ENCODE assay signal across 17 cellular contexts in genomic region chr11:16771350-16772140, GRCh38. TPM values are rescaled to one million over a fixed set of nuclear protein-coding genes. Genes with fewer than 3 reads are reported as not detected.
DNase-seq lines count a peak whose midpoint lies in the region; ATAC-seq, FAIRE-seq and TF ChIP-seq lines count a peak whose summit lies in the region.
"Had no signal": no experiment of that assay in that cellular context is flagged by ENCODE, and none has a peak within 500 bp of the region (broad histone marks: within the 10 kb centered on the region; RNA-seq: fewer than 3 reads in every experiment).

No MANE protein-coding gene starts in this region.

- TF ChIP-seq CTCF in activated CD8-positive, alpha-beta T cell treated with anti-CD3 and anti-CD28 coated beads for 36 hours (IDR thresholded peaks at IDR 0.05): no peak
- no peak for TF ChIP-seq CTCF in GM12878 (IDR thresholded peaks at IDR 0.05 in 2 of 3, conservative IDR thresholded peaks at IDR 0.05 in 1 of 3; ENCODE audit: control insufficient read depth in 2 of 3, extremely low read depth in 1 of 3, insufficient read depth in 1 of 3, low read depth in 3 of 3, low read length in 3 of 3)

- H3K27ac Mint-ChIP-seq in activated CD8-positive, alpha-beta T cell treated with anti-CD3 and anti-CD28 coated beads for 36 hours: no peak overlapping the region
- H3K27ac Mint-ChIP-seq in activated CD8-positive, alpha-beta T cell treated with anti-CD3 and anti-CD28 coated beads, Interleukin-2, amount 10 ng/mL, durations not matched to agents 7 days and 5 days: no peak overlapping the region
- no peak overlapping the region for H3K27ac Mint-ChIP-seq in stimulated activated effector memory CD8-positive, alpha-beta T cell treated with anti-CD3 and anti-CD28 coated beads, Interleukin-12 subunit alpha, Interleukin-12 subunit beta, amount 100 ng/mL, for 72 hours

- POLR2A ChIA-PET in activated CD8-positive, alpha-beta T cell treated with anti-CD3 and anti-CD28 coated beads for 36 hours (lab: Charles Lee): no interaction called here
- POLR2A ChIA-PET in activated CD8-positive, alpha-beta T cell treated with anti-CD3 and anti-CD28 coated beads, Interleukin-2, amount 10 ng/mL, durations not matched to agents 7 days and 5 days (lab: Charles Lee): no interaction called here
- POLR2A ChIA-PET in GM12878 (lab: Charles Lee): interaction anchor here (1.0 kb wide), 1 partner anchor 34 kb away, joined by 3 read pairs; no protein-coding TSS in a partner anchor

- TF ChIP-seq RAD21 in GM12878 (IDR thresholded peaks at IDR 0.05; ENCODE audit: insufficient read depth, low read depth, low read length): no peak

- TF ChIP-seq POLR2A in GM12878 (IDR thresholded peaks at IDR 0.05; ENCODE audit: low read depth, low read length): no peak

- DNase-seq in activated CD8-positive, alpha-beta T cell treated with anti-CD3 and anti-CD28 coated beads for 36 hours: no peak
- DNase-seq in activated CD8-positive, alpha-beta T cell treated with anti-CD3 and anti-CD28 coated beads, Interleukin-2, amount 10 ng/mL, durations not matched to agents 7 days and 5 days: no peak
- no peak for DNase-seq in GM12878 (ENCODE audit: low read depth, low spot score)
- DNase-seq in stimulated activated effector memory CD8-positive, alpha-beta T cell treated with anti-CD3 and anti-CD28 coated beads, Interleukin-12 subunit alpha, Interleukin-12 subunit beta, amount 100 ng/mL, for 72 hours (ENCODE audit: low spot score in 2 of 2): no peak
- no peak for DNase-seq in stimulated activated naive CD8-positive, alpha-beta T cell treated with anti-CD3 and anti-CD28 coated beads, Interleukin-15, Interleukin-2, amounts not matched to agents 100 U/mL and 50 U/mL, for 24 hours
- no peak for DNase-seq in NOMO-1 treated with dmso at 0.1 percent for 144 hours (lab: John Stamatoyannopoulos, UW; ENCODE audit: unreplicated experiment)
- DNase-seq: 8988T; CD8-positive, alpha-beta memory T cell; NCI-H146; NCI-H2081 treated with DMSO at 0.1 percent for 48 hours; NCI-H524; NK-92 treated with Interleukin-12 subunit alpha and Interleukin-12 subunit beta, amount 100 ng/mL, for 24 hours; PC-3 had no signal

- FAIRE-seq in GM12878 (lab: Jason Lieb, UNC): no peak

- H3K4me1 ChIP-seq in GM12878 (ENCODE audit: control insufficient read depth, insufficient read depth, low read length): no peaks in the 10 kb centered on the region
- H3K4me1 ChIP-seq: BLaER1 had no signal

- no TSS peak for BruUV-seq in GM12878 (replicated peaks; lab: Mats Ljungman, UMichigan)

- H3K9me3 ChIP-seq in GM12878 (replicated peaks; ENCODE audit: control insufficient read depth, insufficient read depth, low read length): no peaks in the 10 kb centered on the region
- H3K9me3 ChIP-seq: BLaER1, SJSA1 had no signal

- H3K4me3 Mint-ChIP-seq in activated CD8-positive, alpha-beta T cell treated with anti-CD3 and anti-CD28 coated beads for 36 hours: no peak overlapping the region
- H3K4me3 Mint-ChIP-seq in activated CD8-positive, alpha-beta T cell treated with anti-CD3 and anti-CD28 coated beads, Interleukin-2, amount 10 ng/mL, durations not matched to agents 7 days and 5 days: no peak overlapping the region
- no peak overlapping the region for H3K4me3 Mint-ChIP-seq in stimulated activated effector memory CD8-positive, alpha-beta T cell treated with anti-CD3 and anti-CD28 coated beads, Interleukin-12 subunit alpha, Interleukin-12 subunit beta, amount 100 ng/mL, for 72 hours
- H3K4me3 Mint-ChIP-seq: CD8-positive, alpha-beta memory T cell had no signal

- no peak overlapping the region for H3K4me2 ChIP-seq in GM12878 (ENCODE audit: control insufficient read depth, insufficient read depth)
- H3K4me2 ChIP-seq: BLaER1 had no signal

- SMC1A ChIA-PET in GM12878 (lab: Charles Lee; ENCODE audit: uncharacterized antibody, unreplicated experiment): interaction anchor here (1.4 kb wide), 1 partner anchor 32 kb away, joined by 4 read pairs; no protein-coding TSS in a partner anchor

- no peaks in the 10 kb centered on the region for H3K79me2 ChIP-seq in GM12878 (ENCODE audit: control insufficient read depth, insufficient read depth, low read length)

- TF ChIP-seq EP300 in GM12878 (IDR thresholded peaks at IDR 0.05; ENCODE audit: borderline replicate concordance in 1 of 2, control insufficient read depth in 1 of 2, low read depth in 2 of 2, low read length in 2 of 2): no peak

- no peaks in the 10 kb centered on the region for H3K36me3 Mint-ChIP-seq in activated CD8-positive, alpha-beta T cell treated with anti-CD3 and anti-CD28 coated beads for 36 hours (ENCODE audit: low read depth)
- H3K36me3 Mint-ChIP-seq in activated CD8-positive, alpha-beta T cell treated with anti-CD3 and anti-CD28 coated beads, Interleukin-2, amount 10 ng/mL, durations not matched to agents 7 days and 5 days (ENCODE audit: low read depth): no peaks in the 10 kb centered on the region
- no peaks in the 10 kb centered on the region for H3K36me3 Mint-ChIP-seq in stimulated activated effector memory CD8-positive, alpha-beta T cell treated with anti-CD3 and anti-CD28 coated beads, Interleukin-12 subunit alpha, Interleukin-12 subunit beta, amount 100 ng/mL, for 72 hours
- H3K36me3 Mint-ChIP-seq: CD8-positive, alpha-beta memory T cell had no signal

- no peak overlapping the region for H3K4me3 ChIP-seq in GM12878
- H3K4me3 ChIP-seq: BLaER1, SJSA1 had no signal

- no peaks in the 10 kb centered on the region for H3K27me3 Mint-ChIP-seq in activated CD8-positive, alpha-beta T cell treated with anti-CD3 and anti-CD28 coated beads for 36 hours
- H3K27me3 Mint-ChIP-seq in activated CD8-positive, alpha-beta T cell treated with anti-CD3 and anti-CD28 coated beads, Interleukin-2, amount 10 ng/mL, durations not matched to agents 7 days and 5 days (ENCODE audit: low read depth): peaks cover 2% of the 10 kb centered on the region

- H3K9ac ChIP-seq in GM12878 (ENCODE audit: control insufficient read depth, insufficient read depth, low read length): no peak overlapping the region
- H3K9ac ChIP-seq: BLaER1 had no signal

- intact Hi-C loops in activated CD8-positive, alpha-beta T cell treated with anti-CD3 and anti-CD28 coated beads for 36 hours (cut with micrococcal nuclease): no loop called here
- intact Hi-C loops in GM12878 (cut with micrococcal nuclease; ENCODE audit: unreplicated experiment): no loop called here

- 25% methylated on average over 12 of the region's 12 CpGs for WGBS in GM12878 (ENCODE audit: insufficient coverage, insufficient replicate concordance, low lambda C conversion rate, missing lambda C conversion rate)

- H3K27ac ChIP-seq in GM12878 (ENCODE audit: control insufficient read depth, insufficient read depth): no peak overlapping the region
- H3K27ac ChIP-seq: BLaER1, SJSA1 had no signal

- no peaks in the 10 kb centered on the region for H3K27me3 ChIP-seq in GM12878 (replicated peaks in 1 of 2; ENCODE audit: control insufficient read depth in 2 of 2, insufficient read depth in 2 of 2, low read length in 1 of 2)
- H3K27me3 ChIP-seq: BLaER1 had no signal

- no peak overlapping the region for H2AFZ ChIP-seq in GM12878 (ENCODE audit: control insufficient read depth, low read depth, low read length)

- CTCF ChIA-PET in activated CD8-positive, alpha-beta T cell treated with anti-CD3 and anti-CD28 coated beads for 36 hours (lab: Charles Lee): interaction anchor here (1.5 kb wide), 1 partner anchor 14 kb away, joined by 9 read pairs; no protein-coding TSS in a partner anchor
- CTCF ChIA-PET in activated CD8-positive, alpha-beta T cell treated with anti-CD3 and anti-CD28 coated beads, Interleukin-2, amount 10 ng/mL, durations not matched to agents 7 days and 5 days (lab: Charles Lee): no interaction called here
- CTCF ChIA-PET in GM12878 (lab: Yijun Ruan, JAX): interaction anchor here (1.4 to 3.7 kb wide), 2 partner anchors 14 to 20 kb away, joined by 4 to 59 read pairs; no protein-coding TSS in a partner anchor

- H3K9me3 Mint-ChIP-seq in activated CD8-positive, alpha-beta T cell treated with anti-CD3 and anti-CD28 coated beads for 36 hours: no peaks in the 10 kb centered on the region
- no peaks in the 10 kb centered on the region for H3K9me3 Mint-ChIP-seq in activated CD8-positive, alpha-beta T cell treated with anti-CD3 and anti-CD28 coated beads, Interleukin-2, amount 10 ng/mL, durations not matched to agents 7 days and 5 days (ENCODE audit: insufficient read depth)
- no peaks in the 10 kb centered on the region for H3K9me3 Mint-ChIP-seq in stimulated activated effector memory CD8-positive, alpha-beta T cell treated with anti-CD3 and anti-CD28 coated beads, Interleukin-12 subunit alpha, Interleukin-12 subunit beta, amount 100 ng/mL, for 72 hours
- H3K9me3 Mint-ChIP-seq: CD8-positive, alpha-beta memory T cell had no signal

- H4K20me1 ChIP-seq in GM12878 (ENCODE audit: control insufficient read depth, insufficient read depth): no peaks in the 10 kb centered on the region
- H4K20me1 ChIP-seq: BLaER1 had no signal

- in situ Hi-C loops in GM12878 (cut with MboI): no loop called here

- RAD21 ChIA-PET in GM12878 (lab: Charles Lee; ENCODE audit: unreplicated experiment): interaction anchor here (1.7 kb wide), 1 partner anchor 14 kb away, joined by 7 read pairs; no protein-coding TSS in a partner anchor

- H3K4me1 Mint-ChIP-seq in activated CD8-positive, alpha-beta T cell treated with anti-CD3 and anti-CD28 coated beads for 36 hours (ENCODE audit: low read depth): no peaks in the 10 kb centered on the region
- H3K4me1 Mint-ChIP-seq in activated CD8-positive, alpha-beta T cell treated with anti-CD3 and anti-CD28 coated beads, Interleukin-2, amount 10 ng/mL, durations not matched to agents 7 days and 5 days (ENCODE audit: low read depth): no peaks in the 10 kb centered on the region
- H3K4me1 Mint-ChIP-seq in stimulated activated effector memory CD8-positive, alpha-beta T cell treated with anti-CD3 and anti-CD28 coated beads, Interleukin-12 subunit alpha, Interleukin-12 subunit beta, amount 100 ng/mL, for 72 hours: no peaks in the 10 kb centered on the region
- H3K4me1 Mint-ChIP-seq: CD8-positive, alpha-beta memory T cell had no signal

- peak; percentile 27 for ATAC-seq in activated CD8-positive, alpha-beta T cell treated with anti-CD3 and anti-CD28 coated beads for 36 hours
- no peak for ATAC-seq in activated CD8-positive, alpha-beta T cell treated with anti-CD3 and anti-CD28 coated beads, Interleukin-2, amount 10 ng/mL, durations not matched to agents 7 days and 5 days
- peak; percentile 57 for ATAC-seq in HG02798 (IDR thresholded peaks at IDR 0.05; ENCODE audit: poor library complexity, unreplicated experiment)
- peak; percentile 90 for ATAC-seq in GM12878
- ATAC-seq in stimulated activated effector memory CD8-positive, alpha-beta T cell treated with anti-CD3 and anti-CD28 coated beads, Interleukin-12 subunit alpha, Interleukin-12 subunit beta, amount 100 ng/mL, for 72 hours: peak; percentile 46
- no peak for ATAC-seq in HG03469 (IDR thresholded peaks at IDR 0.05; ENCODE audit: unreplicated experiment)
- ATAC-seq in stimulated activated naive CD8-positive, alpha-beta T cell treated with anti-CD3 and anti-CD28 coated beads, Interleukin-15, Interleukin-2, amounts not matched to agents 100 U/mL and 50 U/mL, for 24 hours: no peak
- ATAC-seq: PC-3 had no signal

- no peaks in the 10 kb centered on the region for H3K36me3 ChIP-seq in GM12878 (ENCODE audit: control insufficient read depth in 2 of 2, insufficient read depth in 2 of 2, low read length in 1 of 2)
- H3K36me3 ChIP-seq: BLaER1, SJSA1 had no signal

RNA-seq across cellular contexts. Expression of gene C11orf58, which starts 33.1 kb away (rescaled TPM):
- total RNA-seq in activated CD8-positive, alpha-beta T cell treated with anti-CD3 and anti-CD28 coated beads for 36 hours: 100 to 1,000 TPM; 114 to 133 TPM
- 100 to 1,000 TPM; 104 to 111 TPM for total RNA-seq in activated CD8-positive, alpha-beta T cell treated with anti-CD3 and anti-CD28 coated beads, Interleukin-2, amount 10 ng/mL, durations not matched to agents 7 days and 5 days
- 240 TPM in 2 replicates for total RNA-seq in GM12878 (2013; cell fraction: nucleolus; rRNA removed)
- 107 and 144 TPM in 2 replicates for total RNA-seq in GM12878 (2014; rRNA removed)
- total RNA-seq in GM12878 (2014; rRNA removed; fragmentation: Illumina TruSeq; extraction: Trizol): 209 and 214 TPM in 2 replicates
- total RNA-seq in GM12878 (2021): 95.0 and 98.2 TPM in 2 replicates
- 58.0 TPM for polyA plus RNA-seq in GM12878 (2011; ENCODE audit: low read depth)
- polyA plus RNA-seq in GM12878 (2011; rRNA removed): 184 and 255 TPM in 2 replicates
- 48.1 and 85.2 TPM in 2 replicates for polyA plus RNA-seq in GM12878 (2011; cell fraction: cytosol; rRNA removed)
- 83.1 and 127 TPM in 2 replicates for polyA plus RNA-seq in GM12878 (2011; cell fraction: nucleus; rRNA removed)
- 122 and 153 TPM in 2 replicates for polyA plus RNA-seq in GM12878 (2012)
- 156 and 209 TPM in 2 replicates for polyA plus RNA-seq in GM12878 (2014; fragmentation: Illumina TruSeq; extraction: Trizol)
- 100 to 1,000 TPM; 373 to 379 TPM for polyA plus RNA-seq in GM12878 (2014; fragmentation: Nextera tagmentation; extraction: Ambion mirVana)
- 144 and 167 TPM in 2 replicates for polyA plus RNA-seq in GM12878 (2014; rRNA removed)
- 100 to 1,000 TPM; 238 to 245 TPM for polyA plus RNA-seq in GM12878 (2016; fragmentation: Nextera tagmentation; extraction: Ambion mirVana)
- 56.5 and 64.2 TPM in 2 replicates for polyA minus RNA-seq in GM12878 (2011; rRNA and poly(A)+ RNA removed)
- polyA minus RNA-seq in GM12878 (2011; cell fraction: cytosol; rRNA and poly(A)+ RNA removed): 57.0 and 66.3 TPM in 2 replicates
- 32.2 and 50.2 TPM in 2 replicates for polyA minus RNA-seq in GM12878 (2011; cell fraction: nucleus; rRNA and poly(A)+ RNA removed)

Comparison
In these comparisons a context has a peak if more than half of its experiments do, and no peak if none do; other contexts are left out.
1. ATAC-seq: peak in activated CD8-positive, alpha-beta T cell treated with anti-CD3 and anti-CD28 coated beads for 36 hours (single experiment), HG02798 (single experiment), GM12878 (single experiment) and stimulated activated effector memory CD8-positive, alpha-beta T cell treated with anti-CD3 and anti-CD28 coated beads, Interleukin-12 subunit alpha, Interleukin-12 subunit beta, amount 100 ng/mL, for 72 hours (single experiment); none in activated CD8-positive, alpha-beta T cell treated with anti-CD3 and anti-CD28 coated beads, Interleukin-2, amount 10 ng/mL, durations not matched to agents 7 days and 5 days (single experiment), HG03469 (single experiment) and stimulated activated naive CD8-positive, alpha-beta T cell treated with anti-CD3 and anti-CD28 coated beads, Interleukin-15, Interleukin-2, amounts not matched to agents 100 U/mL and 50 U/mL, for 24 hours (single experiment).